Comparison of ENCODE assay signal across 1 cellular context in genomic region chr6:170024940-170025339, GRCh38.
TF ChIP-seq lines count a peak whose summit lies in the region.

No MANE protein-coding gene starts in this region.

TF ChIP-seq in K562, 482 proteins besides CTCF, POLR2A, EP300 and RAD21 (continued from another document):
- no peak for TF ChIP-seq ZMIZ1 (IDR thresholded peaks at IDR 0.05; ENCODE audit: low read depth in 2 of 2, low read length in 2 of 2)
- no peak for TF ChIP-seq ZNF174 (CRISPR knock-in tag; IDR thresholded peaks at IDR 0.05)
- no peak for TF ChIP-seq ZNF395 (CRISPR knock-in tag; IDR thresholded peaks at IDR 0.05)
- TF ChIP-seq OTX1 (CRISPR knock-in tag; IDR thresholded peaks at IDR 0.05) = no peak
- TF ChIP-seq ZNF143 (CRISPR knock-in tag; IDR thresholded peaks at IDR 0.05) = no peak
- TF ChIP-seq RFX5 (IDR thresholded peaks at IDR 0.05; ENCODE audit: low read depth, low read length) = no peak
- TF ChIP-seq CSDE1 (IDR thresholded peaks at IDR 0.05) = no peak
- no peak for TF ChIP-seq ZNF551 (CRISPR knock-in tag; IDR thresholded peaks at IDR 0.05)
- no peak for TF ChIP-seq PML (IDR thresholded peaks at IDR 0.05; ENCODE audit: low read length)
- TF ChIP-seq ARID3B (CRISPR knock-in tag; IDR thresholded peaks at IDR 0.05; ENCODE audit: borderline replicate concordance) = no peak
- no peak for TF ChIP-seq ESRRA (IDR thresholded peaks at IDR 0.05; ENCODE audit: borderline replicate concordance, low read depth)
- no peak for TF ChIP-seq CREB5 (CRISPR knock-in tag; IDR thresholded peaks at IDR 0.05)
- TF ChIP-seq POLR3G (IDR thresholded peaks at IDR 0.05; ENCODE audit: extremely low read depth, insufficient read length, insufficient replicate concordance) = no peak
